In genomic region chr6:169038691-169039090, GRCh38 we compare ENCODE assay signal across 23 cellular contexts.
"Had no signal": no experiment of that assay in that cellular context is flagged by ENCODE, and none has a peak within 500 bp of the region (broad histone marks: within the 10 kb centered on the region; RNA-seq: fewer than 3 reads in every experiment).

No MANE protein-coding gene starts in this region.

- H3K4me3 Mint-ChIP-seq: endodermal cell; immature natural killer cell; memory B cell; mesothelial cell of epicardium; natural killer cell; neural crest cell; stimulated activated memory B cell treated with anti-CD40 and anti-IgM and Interleukin-4, amounts not matched to agents 10 μg/mL and 1 μg/mL and 100 μg/mL, for 72 hours; stimulated activated naive CD8-positive, alpha-beta T cell treated with anti-CD3 and anti-CD28 coated beads, Interleukin-15, Interleukin-2, amounts not matched to agents 100 ng/mL and 50 ng/mL, for 24 hours had no signal

- H3K4me3 ChIP-seq: gastroesophageal sphincter, left lung, lower lobe of right lung, spleen, tibial artery, upper lobe of left lung, uterus had no signal

- ATAC-seq: gastroesophageal sphincter; left lung; lower lobe of right lung; natural killer cell; sciatic nerve; stimulated activated memory B cell treated with anti-CD40 and anti-IgM and Interleukin-4, amounts not matched to agents 10 μg/mL and 1 μg/mL and 100 μg/mL, for 72 hours had no signal

- H3K4me1 Mint-ChIP-seq: endodermal cell; immature natural killer cell; memory B cell; mesothelial cell of epicardium; natural killer cell; stimulated activated memory B cell treated with anti-CD40 and anti-IgM and Interleukin-4, amounts not matched to agents 10 μg/mL and 1 μg/mL and 100 μg/mL, for 72 hours had no signal

- H3K27ac Mint-ChIP-seq: endodermal cell; immature natural killer cell; memory B cell; mesothelial cell of epicardium; natural killer cell; stimulated activated memory B cell treated with anti-CD40 and anti-IgM and Interleukin-4, amounts not matched to agents 10 μg/mL and 1 μg/mL and 100 μg/mL, for 72 hours; stimulated activated naive CD8-positive, alpha-beta T cell treated with anti-CD3 and anti-CD28 coated beads, Interleukin-15, Interleukin-2, amounts not matched to agents 100 ng/mL and 50 ng/mL, for 24 hours had no signal

- H3K27me3 Mint-ChIP-seq: memory B cell; stimulated activated memory B cell treated with anti-CD40 and anti-IgM and Interleukin-4, amounts not matched to agents 10 μg/mL and 1 μg/mL and 100 μg/mL, for 72 hours had no signal

- DNase-seq: effector CD4-positive, alpha-beta T cell; endodermal cell; erythroblast; foreskin fibroblast; immature natural killer cell; left lung; lower lobe of right lung; natural killer cell; posterior cingulate gyrus; spleen; stimulated activated CD4-positive, alpha-beta T cell treated with anti-CD3 and anti-CD28 coated beads, Interleukin-15, amount 100 ng/mL, for 24 hours; stimulated activated CD4-positive, alpha-beta T cell treated with anti-CD3 and anti-CD28 coated beads, Interleukin-1b, Interleukin-23, amount 100 ng/mL, for 48 hours; stimulated activated CD4-positive, alpha-beta T cell treated with anti-CD3 and anti-CD28 coated beads, Interleukin-4, amount 100 ng/mL, for 24 hours; tibial artery; upper lobe of left lung; uterus had no signal

- H3K36me3 Mint-ChIP-seq: immature natural killer cell; memory B cell; mesothelial cell of epicardium; stimulated activated memory B cell treated with anti-CD40 and anti-IgM and Interleukin-4, amounts not matched to agents 10 μg/mL and 1 μg/mL and 100 μg/mL, for 72 hours had no signal
